In the genomic region with DNA sequence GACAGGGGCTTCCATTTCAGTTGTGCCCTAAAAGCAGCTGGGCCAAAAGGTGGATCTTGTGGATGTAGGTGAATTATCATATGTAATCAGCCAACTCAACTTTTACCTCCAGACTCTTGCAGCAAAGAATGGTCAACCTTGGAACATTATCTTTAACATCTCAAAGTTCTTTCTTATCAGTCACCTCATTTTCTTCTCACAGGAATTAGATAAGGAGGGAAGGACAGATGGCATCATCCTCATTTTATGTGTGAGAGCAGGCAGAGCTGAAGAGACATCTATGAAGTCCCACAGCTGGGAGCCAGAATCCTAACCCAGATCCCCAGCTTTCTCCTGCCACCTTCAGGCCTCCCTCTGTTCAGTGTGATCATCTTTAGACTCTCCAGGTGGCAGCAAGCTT, we compare ENCODE assay signal across 20 cellular contexts.
A peak's percentile ranks its signal among the peaks of the same experiment; 100 is the strongest.
DNase-seq lines count a peak whose midpoint lies in the region; ATAC-seq and TF ChIP-seq lines count a peak whose summit lies in the region.
"Had no signal": no experiment of that assay in that cellular context is flagged by ENCODE, and none has a peak within 500 bp of the region (broad histone marks: within the 10 kb centered on the region; RNA-seq: fewer than 3 reads in every experiment).

No MANE protein-coding gene starts in this region.

- no peaks in the 10 kb centered on the region for H3K27me3 ChIP-seq in esophagus squamous epithelium
- H3K27me3 ChIP-seq: BE2C, MG63 had no signal

- H3K27me3 Mint-ChIP-seq in activated T-cell treated with anti-CD3 and anti-CD28 coated beads, Interleukin-2, amount 50 U/mL, for 24 hours = no peaks in the 10 kb centered on the region
- H3K27me3 Mint-ChIP-seq in T-helper 17 cell (no peaks in the 10 kb centered on the region), memory B cell (no peaks in the 10 kb centered on the region), type B pancreatic cell (no peaks in the 10 kb centered on the region)
- no peaks in the 10 kb centered on the region for H3K27me3 Mint-ChIP-seq in stimulated activated naive B cell treated with anti-CD40 and anti-IgM and Interleukin-4, amounts not matched to agents 10 μg/mL and 1 μg/mL and 100 μg/mL, for 72 hours

- no peaks in the 10 kb centered on the region for H3K4me1 Mint-ChIP-seq in activated T-cell treated with anti-CD3 and anti-CD28 coated beads, Interleukin-2, amount 50 U/mL, for 24 hours (ENCODE audit: low read depth)
- H3K4me1 Mint-ChIP-seq in T-helper 17 cell (peaks cover 17% of the 10 kb centered on the region), memory B cell (peaks cover under 1% of the 10 kb centered on the region), type B pancreatic cell (ENCODE audit: unreplicated experiment) (peaks cover 15% of the 10 kb centered on the region)
- peaks cover 10 to 11% of the 10 kb centered on the region in 2 donors for H3K4me1 Mint-ChIP-seq in stimulated activated naive B cell treated with anti-CD40 and anti-IgM and Interleukin-4, amounts not matched to agents 10 μg/mL and 1 μg/mL and 100 μg/mL, for 72 hours
- H3K4me1 Mint-ChIP-seq: CD14-positive monocyte had no signal

- TF ChIP-seq POLR2A in esophagus squamous epithelium (IDR thresholded peaks at IDR 0.05) = no peak

- H3K4me3 ChIP-seq in esophagus squamous epithelium = no peak overlapping the region
- H3K4me3 ChIP-seq: MG63 had no signal

- H3K4me1 ChIP-seq in esophagus squamous epithelium = no peaks in the 10 kb centered on the region
- H3K4me1 ChIP-seq: BE2C had no signal

- no peak for DNase-seq in activated T-cell treated with anti-CD3 and anti-CD28 coated beads, Interleukin-2, amount 50 U/mL, for 24 hours
- DNase-seq in activated T-cell treated with anti-CD3 and anti-CD28 coated beads for 4 hours (no peak), T-helper 17 cell (no peak), memory B cell (ENCODE audit: low spot score in 2 of 2) (no peak), esophagus squamous epithelium (lab: John Stamatoyannopoulos, UW) (no peak), type B pancreatic cell (ENCODE audit: extremely low spot score, unreplicated experiment) (no peak)
- no peak for DNase-seq in stimulated activated naive B cell treated with anti-CD40 and anti-IgM and Interleukin-4, amounts not matched to agents 10 μg/mL and 1 μg/mL and 100 μg/mL, for 72 hours
- DNase-seq: BE2C, Calu3, DMS79 treated with DMSO at 0.1 percent for 48 hours, KG1, MG63, NCI-H1105 treated with DMSO at 0.1 percent for 48 hours, NCI-H146, NCI-H1930, NCI-H446, NCI-H524 treated with DMSO at 0.1 percent for 48 hours, NCI-H774 had no signal

- H3K36me3 Mint-ChIP-seq in activated T-cell treated with anti-CD3 and anti-CD28 coated beads, Interleukin-2, amount 50 U/mL, for 24 hours (ENCODE audit: low read depth) = peaks cover 86% of the 10 kb centered on the region
- H3K36me3 Mint-ChIP-seq in T-helper 17 cell (ENCODE audit: low read depth) (peaks cover 16% of the 10 kb centered on the region), memory B cell (peaks cover 40% of the 10 kb centered on the region), type B pancreatic cell (peaks cover 36% of the 10 kb centered on the region)
- H3K36me3 Mint-ChIP-seq in stimulated activated naive B cell treated with anti-CD40 and anti-IgM and Interleukin-4, amounts not matched to agents 10 μg/mL and 1 μg/mL and 100 μg/mL, for 72 hours = peaks cover 23 to 50% of the 10 kb centered on the region in 2 donors

- TF ChIP-seq CTCF in esophagus squamous epithelium (IDR thresholded peaks at IDR 0.05) (no peak), type B pancreatic cell (conservative IDR thresholded peaks at IDR 0.05) (no peak)

- H3K4me3 Mint-ChIP-seq in activated T-cell treated with anti-CD3 and anti-CD28 coated beads, Interleukin-2, amount 50 U/mL, for 24 hours = no peak overlapping the region
- H3K4me3 Mint-ChIP-seq in T-helper 17 cell (no peak overlapping the region), memory B cell (no peak overlapping the region), type B pancreatic cell (no peak overlapping the region)
- H3K4me3 Mint-ChIP-seq in stimulated activated naive B cell treated with anti-CD40 and anti-IgM and Interleukin-4, amounts not matched to agents 10 μg/mL and 1 μg/mL and 100 μg/mL, for 72 hours = no peak overlapping the region
- H3K4me3 Mint-ChIP-seq: CD14-positive monocyte had no signal

- H3K27ac ChIP-seq in esophagus squamous epithelium = no peak overlapping the region
- H3K27ac ChIP-seq: 22Rv1 had no signal

- intact Hi-C loops in esophagus squamous epithelium (cut with DNase I) = no loop called here

- no peak for ATAC-seq in T-helper 17 cell
- ATAC-seq in memory B cell (ENCODE audit: low read depth) = no peak
- no peak for ATAC-seq in stimulated activated naive B cell treated with anti-CD40 and anti-IgM and Interleukin-4, amounts not matched to agents 10 μg/mL and 1 μg/mL and 100 μg/mL, for 72 hours (replicated peaks)

- H3K36me3 ChIP-seq in esophagus squamous epithelium = peaks cover 0 to 85% (median 3%) of the 10 kb centered on the region in 3 donors
- H3K36me3 ChIP-seq: BE2C, MG63 had no signal

- H3K9me3 Mint-ChIP-seq in activated T-cell treated with anti-CD3 and anti-CD28 coated beads, Interleukin-2, amount 50 U/mL, for 24 hours = no peaks in the 10 kb centered on the region
- no peaks in the 10 kb centered on the region for H3K9me3 Mint-ChIP-seq in memory B cell
- H3K9me3 Mint-ChIP-seq in stimulated activated naive B cell treated with anti-CD40 and anti-IgM and Interleukin-4, amounts not matched to agents 10 μg/mL and 1 μg/mL and 100 μg/mL, for 72 hours = no peaks in the 10 kb centered on the region
- H3K9me3 Mint-ChIP-seq in type B pancreatic cell = no peaks in the 10 kb centered on the region
- H3K9me3 Mint-ChIP-seq: CD14-positive monocyte had no signal

- peak overlapping the region; percentile 49 for H3K27ac Mint-ChIP-seq in activated T-cell treated with anti-CD3 and anti-CD28 coated beads, Interleukin-2, amount 50 U/mL, for 24 hours
- H3K27ac Mint-ChIP-seq in T-helper 17 cell (peak overlapping the region; percentile 56), memory B cell (peak overlapping the region; percentile 0), type B pancreatic cell (no peak overlapping the region)
- H3K27ac Mint-ChIP-seq in stimulated activated naive B cell treated with anti-CD40 and anti-IgM and Interleukin-4, amounts not matched to agents 10 μg/mL and 1 μg/mL and 100 μg/mL, for 72 hours = peak overlapping the region; percentile 5

- no peaks in the 10 kb centered on the region for H3K9me3 ChIP-seq in T-helper 17 cell (ENCODE audit: control insufficient read depth, low read length, poor library complexity, severe bottlenecking)
- no peaks in the 10 kb centered on the region for H3K9me3 ChIP-seq in esophagus squamous epithelium
- H3K9me3 ChIP-seq: BE2C, MG63 had no signal
